ENCODE assay signal across 33 cellular contexts in the genomic region with DNA sequence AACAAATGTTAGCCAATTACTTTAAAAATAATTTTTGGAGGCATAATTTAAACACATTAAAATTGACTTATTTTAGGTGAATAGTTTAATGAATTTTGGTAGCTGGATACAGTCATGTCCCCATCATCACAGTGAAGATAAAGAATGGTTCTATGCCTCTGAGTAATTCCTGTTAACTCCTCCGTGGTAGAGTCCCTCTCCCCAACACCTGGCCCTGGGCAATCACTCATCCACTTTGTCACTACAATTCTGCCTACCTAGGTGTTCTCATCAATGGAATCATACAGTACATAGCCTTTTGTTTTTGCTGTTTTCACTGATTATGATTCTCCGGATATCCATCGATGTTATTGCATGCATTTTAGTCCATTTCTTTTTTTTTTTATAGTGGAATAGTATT.
"Had no signal": no experiment of that assay in that cellular context is flagged by ENCODE, and none has a peak within 500 bp of the region (broad histone marks: within the 10 kb centered on the region; RNA-seq: fewer than 3 reads in every experiment).

No MANE protein-coding gene starts in this region.

- DNase-seq: Karpas-422, Kasumi-1, KG1, MG63, MM.1S, MV-4-11, NCI-H1048, NCI-H1092, NCI-H1092 treated with DMSO at 0.1 percent for 48 hours, NCI-H1105, NCI-H1105 treated with DMSO at 0.1 percent for 48 hours, NCI-H1417 treated with DMSO at 0.1 percent for 48 hours, NCI-H1436, NCI-H1436 treated with DMSO at 0.1 percent for 48 hours, NCI-H146, NCI-H1694, NCI-H1694 treated with DMSO at 0.1 percent for 48 hours, NCI-H187, NCI-H187 treated with DMSO at 0.1 percent for 48 hours, NCI-H1930, NCI-H2029, NCI-H2029 treated with DMSO at 0.1 percent for 48 hours, NCI-H2081, NCI-H2081 treated with DMSO at 0.1 percent for 48 hours, NCI-H2107, NCI-H2171, NCI-H2171 treated with DMSO at 0.1 percent for 48 hours, NCI-H2227 treated with DMSO at 0.1 percent for 48 hours, NCI-H226, NCI-H345, NCI-H446, NCI-H446 treated with DMSO at 0.1 percent for 48 hours had no signal

- H3K4me3 ChIP-seq: MG63 had no signal

- H3K27ac ChIP-seq: KMS-11 had no signal

- H3K9ac ChIP-seq: KMS-11 had no signal

- H3K4me2 ChIP-seq: KMS-11 had no signal

- H3K36me3 ChIP-seq: MG63 had no signal
